1 cellular context compared by ENCODE assay signal in the genomic region with DNA sequence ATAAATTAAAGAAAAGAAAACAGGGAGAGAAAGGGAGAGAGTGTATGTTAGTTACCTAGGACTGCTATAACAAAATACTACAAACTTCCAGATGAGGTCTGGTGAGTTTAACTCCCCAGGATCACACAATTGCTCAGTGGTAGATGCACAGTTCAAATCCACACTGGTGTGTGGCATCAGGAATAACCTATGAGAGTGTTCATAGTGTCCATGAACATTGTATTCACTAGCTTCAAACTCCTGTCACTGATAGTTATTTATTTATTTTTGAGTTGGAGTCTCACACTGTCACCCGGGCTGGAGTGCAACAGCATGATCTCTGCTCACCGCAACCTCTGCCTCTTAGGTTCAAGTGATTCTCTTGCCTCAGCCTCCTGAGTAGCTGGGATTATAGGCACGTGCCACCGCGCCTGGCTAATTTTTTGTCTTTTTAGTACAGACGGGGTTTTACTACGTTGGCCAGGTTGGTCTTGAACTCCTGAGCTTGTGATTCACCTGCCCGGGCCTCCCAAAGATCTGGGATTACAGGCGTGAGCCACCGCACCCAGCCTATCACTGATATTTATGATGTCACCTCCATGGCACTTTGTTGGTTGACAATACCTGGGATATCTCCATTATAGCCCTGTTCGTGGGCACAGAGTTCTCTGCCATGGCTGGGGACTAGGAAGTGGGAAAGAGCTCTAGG.
TF ChIP-seq lines count a peak whose summit lies in the region.

A gene with protein sequence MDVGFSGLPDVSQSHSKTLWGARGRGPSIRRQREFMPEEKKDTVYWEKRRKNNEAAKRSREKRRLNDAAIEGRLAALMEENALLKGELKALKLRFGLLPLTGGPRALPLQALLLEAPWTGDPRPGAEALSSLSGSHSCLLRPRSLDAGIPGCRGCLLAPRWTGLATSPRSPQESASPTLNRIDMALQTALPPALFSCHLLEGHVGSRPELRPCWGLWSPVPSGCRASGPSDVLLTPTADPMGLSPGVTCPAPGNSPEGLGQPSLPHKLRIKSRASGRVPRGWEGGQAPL (plus strand): TSS at position 638 of the 688 bp plus-strand sequence. CDS start 46,133 bp downstream, outside the sequence.

TF ChIP-seq in GM23338, 12 proteins besides CTCF, POLR2A, EP300 and RAD21 (continued from another document):
- TF ChIP-seq, protein P1, sequence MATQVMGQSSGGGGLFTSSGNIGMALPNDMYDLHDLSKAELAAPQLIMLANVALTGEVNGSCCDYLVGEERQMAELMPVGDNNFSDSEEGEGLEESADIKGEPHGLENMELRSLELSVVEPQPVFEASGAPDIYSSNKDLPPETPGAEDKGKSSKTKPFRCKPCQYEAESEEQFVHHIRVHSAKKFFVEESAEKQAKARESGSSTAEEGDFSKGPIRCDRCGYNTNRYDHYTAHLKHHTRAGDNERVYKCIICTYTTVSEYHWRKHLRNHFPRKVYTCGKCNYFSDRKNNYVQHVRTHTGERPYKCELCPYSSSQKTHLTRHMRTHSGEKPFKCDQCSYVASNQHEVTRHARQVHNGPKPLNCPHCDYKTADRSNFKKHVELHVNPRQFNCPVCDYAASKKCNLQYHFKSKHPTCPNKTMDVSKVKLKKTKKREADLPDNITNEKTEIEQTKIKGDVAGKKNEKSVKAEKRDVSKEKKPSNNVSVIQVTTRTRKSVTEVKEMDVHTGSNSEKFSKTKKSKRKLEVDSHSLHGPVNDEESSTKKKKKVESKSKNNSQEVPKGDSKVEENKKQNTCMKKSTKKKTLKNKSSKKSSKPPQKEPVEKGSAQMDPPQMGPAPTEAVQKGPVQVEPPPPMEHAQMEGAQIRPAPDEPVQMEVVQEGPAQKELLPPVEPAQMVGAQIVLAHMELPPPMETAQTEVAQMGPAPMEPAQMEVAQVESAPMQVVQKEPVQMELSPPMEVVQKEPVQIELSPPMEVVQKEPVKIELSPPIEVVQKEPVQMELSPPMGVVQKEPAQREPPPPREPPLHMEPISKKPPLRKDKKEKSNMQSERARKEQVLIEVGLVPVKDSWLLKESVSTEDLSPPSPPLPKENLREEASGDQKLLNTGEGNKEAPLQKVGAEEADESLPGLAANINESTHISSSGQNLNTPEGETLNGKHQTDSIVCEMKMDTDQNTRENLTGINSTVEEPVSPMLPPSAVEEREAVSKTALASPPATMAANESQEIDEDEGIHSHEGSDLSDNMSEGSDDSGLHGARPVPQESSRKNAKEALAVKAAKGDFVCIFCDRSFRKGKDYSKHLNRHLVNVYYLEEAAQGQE (IDR thresholded peaks at IDR 0.05; ENCODE audit: unreplicated experiment): no peak
- TF ChIP-seq CREB1 (CRISPR knock-in tag; IDR thresholded peaks at IDR 0.05; ENCODE audit: low read depth): no peak
